ENCODE assay signal across 8 cellular contexts in genomic region chr16:74709477-74709877, GRCh38. TPM values are rescaled to one million over a fixed set of nuclear protein-coding genes. Genes with fewer than 3 reads are reported as not detected.
DNase-seq lines count a peak whose midpoint lies in the region; ATAC-seq and TF ChIP-seq lines count a peak whose summit lies in the region.

No MANE protein-coding gene starts in this region.

- H3K27me3 Mint-ChIP-seq in activated CD4-positive, alpha-beta memory T cell treated with anti-CD3 and anti-CD28 coated beads, Interleukin-2, amount 10 ng/mL, durations not matched to agents 7 days and 5 days, result peaks cover 5% of the 10 kb centered on the region

- H3K36me3 ChIP-seq in BE2C, result no peaks in the 10 kb centered on the region

- CTCF ChIA-PET in activated CD4-positive, alpha-beta memory T cell treated with anti-CD3 and anti-CD28 coated beads, Interleukin-2, amount 10 ng/mL, durations not matched to agents 7 days and 5 days (lab: Charles Lee), result interaction anchor here (0.8 to 5.7 kb wide), 8 partner anchors 9 to 401 kb away, joined by 3 to 38 read pairs (median 6); partner anchors contain the start of gene MLKL

- no peak overlapping the region for H3K27ac Mint-ChIP-seq in activated CD4-positive, alpha-beta memory T cell treated with anti-CD3 and anti-CD28 coated beads, Interleukin-2, amount 10 ng/mL, durations not matched to agents 7 days and 5 days

- no peaks in the 10 kb centered on the region for H3K27me3 ChIP-seq in BE2C

- peak; percentile 99 for TF ChIP-seq CTCF in BE2C (IDR thresholded peaks at IDR 0.05; ENCODE audit: low read depth, low read length)

- no peak overlapping the region for H3K4me3 Mint-ChIP-seq in activated CD4-positive, alpha-beta memory T cell treated with anti-CD3 and anti-CD28 coated beads, Interleukin-2, amount 10 ng/mL, durations not matched to agents 7 days and 5 days

- H3K9me3 Mint-ChIP-seq in activated CD4-positive, alpha-beta memory T cell treated with anti-CD3 and anti-CD28 coated beads, Interleukin-2, amount 10 ng/mL, durations not matched to agents 7 days and 5 days, result no peaks in the 10 kb centered on the region

- H3K36me3 Mint-ChIP-seq in activated CD4-positive, alpha-beta memory T cell treated with anti-CD3 and anti-CD28 coated beads, Interleukin-2, amount 10 ng/mL, durations not matched to agents 7 days and 5 days (ENCODE audit: low read depth), result no peaks in the 10 kb centered on the region

- DNase-seq in BE2C (peak; percentile 79), NCI-H774 (lab: John Stamatoyannopoulos, UW) (peak; percentile 11), dermis microvascular lymphatic vessel endothelial cell (ENCODE audit: low read depth in 2 of 2) (peak; percentile 48 to 69), lung microvascular endothelial cell (ENCODE audit: low read depth in 2 of 2) (peak; percentile 77 to 83)
- peak; percentile 85 for DNase-seq in activated CD4-positive, alpha-beta memory T cell treated with anti-CD3 and anti-CD28 coated beads, Interleukin-2, amount 10 ng/mL, durations not matched to agents 7 days and 5 days
- DNase-seq in stimulated activated CD8-positive, alpha-beta memory T cell treated with anti-CD3 and anti-CD28 coated beads, Interleukin-12 subunit alpha, Interleukin-12 subunit beta, amount 100 ng/mL, for 4 hours (ENCODE audit: low read depth), result peak; percentile 62

- H3K4me1 Mint-ChIP-seq in activated CD4-positive, alpha-beta memory T cell treated with anti-CD3 and anti-CD28 coated beads, Interleukin-2, amount 10 ng/mL, durations not matched to agents 7 days and 5 days, result peaks cover 11% of the 10 kb centered on the region

- no peak overlapping the region for H3K4me3 ChIP-seq in BE2C (ENCODE audit: low read depth, low read length)

- ATAC-seq in GM19324 (IDR thresholded peaks at IDR 0.05; ENCODE audit: low FRiP score, unreplicated experiment), result peak; percentile 91
- peak; percentile 72 for ATAC-seq in HG03469 (IDR thresholded peaks at IDR 0.05; ENCODE audit: unreplicated experiment)

- H3K4me1 ChIP-seq in BE2C, result no peaks in the 10 kb centered on the region

- POLR2A ChIA-PET in activated CD4-positive, alpha-beta memory T cell treated with anti-CD3 and anti-CD28 coated beads, Interleukin-2, amount 10 ng/mL, durations not matched to agents 7 days and 5 days (lab: Charles Lee), result no interaction called here

- no peaks in the 10 kb centered on the region for H3K9me3 ChIP-seq in BE2C

RNA-seq across cellular contexts. Expression of gene MLKL, which starts 8.8 kb away (rescaled TPM):
- polyA plus RNA-seq in BE2C (2012; ENCODE audit: insufficient read depth, insufficient read length, low read depth), result not detected
- 10 to 100 TPM; 42.8 to 45.2 TPM for total RNA-seq in activated CD4-positive, alpha-beta memory T cell treated with anti-CD3 and anti-CD28 coated beads, Interleukin-2, amount 10 ng/mL, durations not matched to agents 7 days and 5 days
- 9.6 and 14.4 TPM in 2 replicates for total RNA-seq in dermis microvascular lymphatic vessel endothelial cell
- total RNA-seq in lung microvascular endothelial cell, result 8.9 and 10.9 TPM in 2 replicates

RNA-seq across cellular contexts. Expression of gene RFWD3, which starts 42.8 kb away (rescaled TPM):
- polyA plus RNA-seq in BE2C (2012; ENCODE audit: insufficient read depth, insufficient read length, low read depth), result 21.7 TPM
- total RNA-seq in activated CD4-positive, alpha-beta memory T cell treated with anti-CD3 and anti-CD28 coated beads, Interleukin-2, amount 10 ng/mL, durations not matched to agents 7 days and 5 days, result 100 to 1,000 TPM in 1 of 2 experiments, 10 to 100 TPM in 1; 99.5 to 107 TPM
- total RNA-seq in dermis microvascular lymphatic vessel endothelial cell (22.8 and 23.0 TPM in 2 replicates), lung microvascular endothelial cell (13.7 and 16.7 TPM in 2 replicates)

Comparison
In these comparisons a context has a peak if more than half of its experiments do, and no peak if none do; other contexts are left out.
1. DNase-seq: peak in every context shown above with its lines; median percentile 85 in activated CD4-positive, alpha-beta memory T cell treated with anti-CD3 and anti-CD28 coated beads, Interleukin-2, amount 10 ng/mL, durations not matched to agents 7 days and 5 days; 80 in lung microvascular endothelial cell; 79 in BE2C; 62 in stimulated activated CD8-positive, alpha-beta memory T cell treated with anti-CD3 and anti-CD28 coated beads, Interleukin-12 subunit alpha, Interleukin-12 subunit beta, amount 100 ng/mL, for 4 hours; 58 in dermis microvascular lymphatic vessel endothelial cell; 11 in NCI-H774.